In genomic region chr11:110373061-110373702, GRCh38 we compare ENCODE assay signal across 9 cellular contexts. TPM values are rescaled to one million over a fixed set of nuclear protein-coding genes. Genes with fewer than 3 reads are reported as not detected.
DNase-seq lines count a peak whose midpoint lies in the region; ATAC-seq and TF ChIP-seq lines count a peak whose summit lies in the region.
"Had no signal": no experiment of that assay in that cellular context is flagged by ENCODE, and none has a peak within 500 bp of the region (broad histone marks: within the 10 kb centered on the region; RNA-seq: fewer than 3 reads in every experiment).

No MANE protein-coding gene starts in this region.

- H3K4me1 ChIP-seq in breast epithelium, result no peaks in the 10 kb centered on the region

- ATAC-seq in GM19452 (IDR thresholded peaks at IDR 0.05; ENCODE audit: unreplicated experiment) (peak; percentile 91), HG03432 (IDR thresholded peaks at IDR 0.05; ENCODE audit: unreplicated experiment) (peak; percentile 91)

- no peaks in the 10 kb centered on the region for H3K9me3 ChIP-seq in breast epithelium

- H3K4me3 ChIP-seq in breast epithelium, result no peak overlapping the region

- no peaks in the 10 kb centered on the region for H3K36me3 ChIP-seq in breast epithelium

- intact Hi-C loops in breast epithelium (cut with DNase I; ENCODE audit: low total_unique reads), result loop anchor here (10.0 kb wide), 1 partner anchor 168 kb away; no protein-coding TSS in a partner anchor

- H3K27me3 ChIP-seq in breast epithelium, result no peaks in the 10 kb centered on the region

- no peak for TF ChIP-seq CTCF in breast epithelium (IDR thresholded peaks at IDR 0.05)

- H3K27ac ChIP-seq in breast epithelium, result peak overlapping the region; percentile 33 to 65
- H3K27ac ChIP-seq: epithelial cell of prostate had no signal

- peak; percentile 44 for DNase-seq in ELF-1 (ENCODE audit: low read depth, low spot score)
- DNase-seq in breast epithelium (ENCODE audit: low spot score in 2 of 2), result no peak
- DNase-seq in NCI-H510A treated with DMSO at 0.1 percent for 48 hours (lab: John Stamatoyannopoulos, UW), result no peak
- no peak for DNase-seq in occipital lobe (lab: John Stamatoyannopoulos, UW)
- DNase-seq in effector CD8-positive, alpha-beta T cell (lab: John Stamatoyannopoulos, UW), result no peak
- DNase-seq in NCI-H446 (lab: John Stamatoyannopoulos, UW), result no peak

- TF ChIP-seq POLR2A in breast epithelium (IDR thresholded peaks at IDR 0.05), result no peak

RNA-seq across cellular contexts. Expression of gene FDX1, which starts 56.6 kb away (rescaled TPM):
- total RNA-seq in breast epithelium (10 to 100 TPM; 12.5 to 18.3 (median 15.2) TPM), occipital lobe (15.8 TPM)
